ENCODE assay signal across 8 cellular contexts in the genomic region with DNA sequence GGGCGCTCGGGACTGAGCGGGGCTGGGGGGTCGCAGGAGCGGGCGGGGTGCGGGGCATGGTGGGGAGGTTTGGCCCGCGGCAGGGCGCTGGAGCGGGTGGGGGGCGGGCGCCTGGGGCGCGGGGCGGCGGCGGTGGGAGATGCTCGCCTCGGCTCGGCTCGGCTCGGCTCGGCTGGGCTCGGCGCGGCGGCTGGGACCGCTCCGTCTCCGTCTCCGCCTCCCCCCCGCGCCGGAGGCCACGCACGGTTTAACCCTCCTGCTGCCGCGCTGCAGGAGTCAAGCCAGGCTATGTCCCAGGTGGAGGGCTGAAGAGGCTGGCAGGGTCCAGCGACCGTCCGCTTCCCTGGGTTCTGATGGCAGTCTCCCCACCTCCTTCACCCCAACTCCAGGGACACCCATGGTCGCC. TPM values are rescaled to one million over a fixed set of nuclear protein-coding genes. Genes with fewer than 3 reads are reported as not detected.
DNase-seq lines count a peak whose midpoint lies in the region; ATAC-seq and TF ChIP-seq lines count a peak whose summit lies in the region.

A gene with protein sequence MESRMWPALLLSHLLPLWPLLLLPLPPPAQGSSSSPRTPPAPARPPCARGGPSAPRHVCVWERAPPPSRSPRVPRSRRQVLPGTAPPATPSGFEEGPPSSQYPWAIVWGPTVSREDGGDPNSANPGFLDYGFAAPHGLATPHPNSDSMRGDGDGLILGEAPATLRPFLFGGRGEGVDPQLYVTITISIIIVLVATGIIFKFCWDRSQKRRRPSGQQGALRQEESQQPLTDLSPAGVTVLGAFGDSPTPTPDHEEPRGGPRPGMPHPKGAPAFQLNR (minus strand): TSS at position 170 of the 406 bp plus-strand sequence. CDS start 2,754 bp downstream, outside the sequence.

- H3K36me3 ChIP-seq in DOHH2 (ENCODE audit: control insufficient read depth, low read length): peaks cover 4% of the 10 kb centered on the region; the same call in 1 of the 2 replicates
- H3K36me3 ChIP-seq in heart left ventricle: no peaks in the 10 kb centered on the region
- no peaks in the 10 kb centered on the region for H3K36me3 ChIP-seq in rectal smooth muscle tissue (ENCODE audit: control insufficient read depth, insufficient read depth, low read length)

- H3K4me1 Mint-ChIP-seq in activated naive CD8-positive, alpha-beta T cell treated with anti-CD3 and anti-CD28 coated beads for 36 hours: peaks cover 6% of the 10 kb centered on the region

- H3K9ac ChIP-seq in rectal smooth muscle tissue (ENCODE audit: low read length): no peak within 1 kb of the TSS

- H3F3A ChIP-seq in DOHH2 (ENCODE audit: control insufficient read depth, insufficient read depth): peaks cover 27% of the 10 kb centered on the region

- H3K9me3 ChIP-seq in DOHH2 (ENCODE audit: control insufficient read depth, insufficient read depth, low read length) (no peaks in the 10 kb centered on the region), heart left ventricle (no peaks in the 10 kb centered on the region)

- H3K27me3 ChIP-seq in DOHH2 (ENCODE audit: control insufficient read depth, low read length): peaks cover 20% of the 10 kb centered on the region
- H3K27me3 ChIP-seq in heart left ventricle: peaks cover 17 to 93% (median 61%) of the 10 kb centered on the region in 9 donors
- peaks cover 26% of the 10 kb centered on the region for H3K27me3 ChIP-seq in rectal smooth muscle tissue (ENCODE audit: control insufficient read depth, insufficient read depth, low read length)

- no peaks in the 10 kb centered on the region for H3K36me3 Mint-ChIP-seq in activated naive CD8-positive, alpha-beta T cell treated with anti-CD3 and anti-CD28 coated beads for 36 hours

- H3K27ac ChIP-seq in DOHH2 (ENCODE audit: low read depth, low read length) (peak within 1 kb of the TSS; percentile 96), heart left ventricle (no peak within 1 kb of the TSS), rectal smooth muscle tissue (ENCODE audit: low read depth, low read length) (no peak within 1 kb of the TSS)

- no peak for TF ChIP-seq POLR2A in heart left ventricle (IDR thresholded peaks at IDR 0.05)

- intact Hi-C loops in heart left ventricle (cut with DNase I): no loop called here

- H3K4me3 Mint-ChIP-seq in activated naive CD8-positive, alpha-beta T cell treated with anti-CD3 and anti-CD28 coated beads for 36 hours: peak within 1 kb of the TSS; percentile 65

- 0 to 1% (median 1%) methylated on average over 35 to 43 of the region's 43 CpGs; no CpG with 5 or more reads in 1 of the 4 donors for WGBS in heart left ventricle, 4 donors

- ATAC-seq in heart left ventricle (peak in 2 of 4 donors; percentile 45 to 74), GM18907 (IDR thresholded peaks at IDR 0.05; ENCODE audit: unreplicated experiment) (no peak), HG02870 (IDR thresholded peaks at IDR 0.05; ENCODE audit: unreplicated experiment) (no peak)

- H3K27ac Mint-ChIP-seq in activated naive CD8-positive, alpha-beta T cell treated with anti-CD3 and anti-CD28 coated beads for 36 hours: no peak within 1 kb of the TSS

- peaks cover 65% of the 10 kb centered on the region for H3K27me3 Mint-ChIP-seq in activated naive CD8-positive, alpha-beta T cell treated with anti-CD3 and anti-CD28 coated beads for 36 hours

- H3K9me3 Mint-ChIP-seq in activated naive CD8-positive, alpha-beta T cell treated with anti-CD3 and anti-CD28 coated beads for 36 hours: no peaks in the 10 kb centered on the region

- H3K4me3 ChIP-seq in DOHH2 (ENCODE audit: low read length) (peak within 1 kb of the TSS; percentile 77), heart left ventricle (peak within 1 kb of the TSS; percentile 3 to 60 (median 48)), rectal smooth muscle tissue (ENCODE audit: low read length) (peak within 1 kb of the TSS; percentile 59)

- H3K79me2 ChIP-seq in DOHH2 (ENCODE audit: control insufficient read depth, low read length): 0 out of 2 replicates have a peak, but pooled peaks cover 3% of the 10 kb centered on the region

- peak within 1 kb of the TSS; percentile 98 for H3K4me2 ChIP-seq in DOHH2 (ENCODE audit: low read length)

- no peak for TF ChIP-seq CTCF in DOHH2 (IDR thresholded peaks at IDR 0.05; ENCODE audit: low read depth, low read length, poor library complexity, severe bottlenecking)
- TF ChIP-seq CTCF in heart left ventricle (IDR thresholded peaks at IDR 0.05): no peak

- H4K20me1 ChIP-seq in DOHH2 (ENCODE audit: control insufficient read depth, insufficient read depth, low read depth, low read length): no peaks in the 10 kb centered on the region

- H3K4me1 ChIP-seq in DOHH2 (ENCODE audit: control insufficient read depth, low read length) (peaks cover 61% of the 10 kb centered on the region), heart left ventricle (peaks cover 0 to 15% (median 8%) of the 10 kb centered on the region in 12 donors), rectal smooth muscle tissue (ENCODE audit: control insufficient read depth, insufficient read depth, low read length) (no peaks in the 10 kb centered on the region)

- H3K9me2 ChIP-seq in DOHH2 (replicated peaks; ENCODE audit: control insufficient read depth, low read length): no peaks in the 10 kb centered on the region

- peak; percentile 29 for DNase-seq in RPMI8226
- peak; percentile 51 for DNase-seq in activated naive CD8-positive, alpha-beta T cell treated with anti-CD3 and anti-CD28 coated beads for 36 hours
- DNase-seq in heart left ventricle: peak in 2 of 5 donors; percentile 48 to 68
- no peak for DNase-seq in GM19238 (ENCODE audit: insufficient read length, low spot score)

RNA-seq across cellular contexts. Expression of the gene that starts here (rescaled TPM):
- total RNA-seq in activated naive CD8-positive, alpha-beta T cell treated with anti-CD3 and anti-CD28 coated beads for 36 hours: under 1 TPM in 1 of 2 experiments, not detected in 1; 0.37 TPM
- under 1 TPM in 3 of 9 donors, not detected in 6; 0.11 to 0.32 (median 0.22) TPM for total RNA-seq in heart left ventricle
- polyA plus RNA-seq in heart left ventricle: under 1 TPM; 0.15 to 0.28 TPM

Comparison
In these comparisons a context has a peak if more than half of its experiments do, and no peak if none do; other contexts are left out.
1. Peak in DNase-seq in activated naive CD8-positive, alpha-beta T cell treated with anti-CD3 and anti-CD28 coated beads for 36 hours; RNA of the gene not detected or under 1 TPM.